Comparison of ENCODE assay signal across 1 cellular context in the genomic region with DNA sequence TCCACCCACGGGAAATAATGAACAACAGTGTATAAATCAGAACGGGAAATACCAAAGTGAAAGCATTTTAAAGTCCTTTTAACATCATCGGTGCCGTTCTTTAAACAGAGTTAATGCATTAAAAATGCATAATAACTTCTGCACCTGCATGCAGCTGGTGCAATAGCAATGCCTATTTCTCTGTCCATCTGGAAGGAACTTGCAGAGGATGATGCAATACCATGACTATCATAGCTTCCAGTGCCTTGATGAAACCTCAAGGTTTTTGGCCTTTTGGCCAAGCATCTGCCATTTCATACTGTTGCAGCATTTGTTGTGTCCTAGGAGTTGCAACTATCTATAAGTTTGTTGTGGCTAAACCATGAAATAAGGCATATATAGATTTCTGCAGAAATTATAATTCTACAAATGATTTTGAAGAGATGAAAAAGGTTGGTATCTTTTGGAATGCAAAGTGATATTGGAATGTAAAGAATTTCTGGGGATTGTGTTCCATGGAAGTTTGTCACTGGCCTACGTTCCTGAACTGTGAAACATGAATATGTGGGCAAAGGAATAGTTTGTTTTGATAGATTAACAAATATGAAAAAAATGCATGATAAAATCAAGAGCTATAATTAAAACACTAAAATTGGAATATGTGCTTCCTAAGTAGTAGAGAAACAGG.
TF ChIP-seq lines count a peak whose summit lies in the region.

No MANE protein-coding gene starts in this region.

TF ChIP-seq in HepG2, 621 proteins besides CTCF, POLR2A, EP300 and RAD21:
- peak; percentile 47; the same call in 1 of the 2 replicates for TF ChIP-seq CEBPG (CRISPR knock-in tag; IDR thresholded peaks at IDR 0.05)
- no peak for TF ChIP-seq TGIF2 (CRISPR knock-in tag; IDR thresholded peaks at IDR 0.05)
- TF ChIP-seq CEBPB (IDR thresholded peaks at IDR 0.05; ENCODE audit: borderline replicate concordance, low read depth, low read length): peak; percentile 71
- TF ChIP-seq ATF7 (IDR thresholded peaks at IDR 0.05): peak; percentile 23; the same call in 1 of the 2 replicates
- TF ChIP-seq ATF7 (CRISPR knock-in tag; IDR thresholded peaks at IDR 0.05): no peak
